Comparison of ENCODE assay signal across 11 cellular contexts in genomic region chr9:105359899-105360298, GRCh38.
A peak's percentile ranks its signal among the peaks of the same experiment; 100 is the strongest.
DNase-seq lines count a peak whose midpoint lies in the region; ATAC-seq and TF ChIP-seq lines count a peak whose summit lies in the region.
"Had no signal": no experiment of that assay in that cellular context is flagged by ENCODE, and none has a peak within 500 bp of the region (broad histone marks: within the 10 kb centered on the region; RNA-seq: fewer than 3 reads in every experiment).

No MANE protein-coding gene starts in this region.

- H3K27me3 Mint-ChIP-seq in central memory CD8-positive, alpha-beta T cell, result no peaks in the 10 kb centered on the region
- H3K27me3 Mint-ChIP-seq: CD4-positive, alpha-beta T cell had no signal

- H3K27ac ChIP-seq in AG04450 (ENCODE audit: low read depth, low read length) (no peak overlapping the region), OCI-LY7 (ENCODE audit: low read depth, low read length, poor library complexity, severe bottlenecking) (peak overlapping the region; percentile 22)

- ATAC-seq in GM19035 (IDR thresholded peaks at IDR 0.05; ENCODE audit: unreplicated experiment) (peak; percentile 59), GM21576 (IDR thresholded peaks at IDR 0.05; ENCODE audit: unreplicated experiment) (no peak)
- ATAC-seq in central memory CD8-positive, alpha-beta T cell (replicated peaks; ENCODE audit: extremely low read depth, poor library complexity, severe bottlenecking), result no peak

- H3K9me3 Mint-ChIP-seq in central memory CD8-positive, alpha-beta T cell, result no peaks in the 10 kb centered on the region
- H3K9me3 Mint-ChIP-seq: CD4-positive, alpha-beta T cell; mesothelial cell of epicardium had no signal

- H3K36me3 Mint-ChIP-seq in central memory CD8-positive, alpha-beta T cell (ENCODE audit: insufficient read depth), result peaks cover 4% of the 10 kb centered on the region

- no peak overlapping the region for H2AFZ ChIP-seq in OCI-LY7 (ENCODE audit: low read length)

- H3K9me3 ChIP-seq in AG04450 (ENCODE audit: control insufficient read depth, insufficient read depth, low read length) (no peaks in the 10 kb centered on the region), OCI-LY7 (ENCODE audit: low read length) (no peaks in the 10 kb centered on the region)

- H3K4me3 ChIP-seq in AG04450 (ENCODE audit: low read depth, low read length) (no peak overlapping the region), OCI-LY7 (ENCODE audit: low read depth, low read length, poor library complexity, severe bottlenecking) (no peak overlapping the region)

- TF ChIP-seq CTCF in AG04450 (IDR thresholded peaks at IDR 0.05; ENCODE audit: low read depth, low read length) (no peak), OCI-LY7 (conservative IDR thresholded peaks at IDR 0.05; ENCODE audit: low read length) (no peak)

- H3K36me3 ChIP-seq in OCI-LY7 (ENCODE audit: insufficient read depth, low read length), result peaks cover 53% of the 10 kb centered on the region

- peaks cover 4% of the 10 kb centered on the region for H3K4me1 Mint-ChIP-seq in central memory CD8-positive, alpha-beta T cell

- intact Hi-C loops in OCI-LY7 (cut with micrococcal nuclease; ENCODE audit: unreplicated experiment), result loop anchor here (1.0 to 10.0 kb wide), 3 partner anchors 47 to 115 kb away; partner anchors contain the start of gene SLC44A1

- peak; percentile 6 for DNase-seq in AG04450 (ENCODE audit: low read depth, low spot score)
- DNase-seq in OCI-LY7 (ENCODE audit: low spot score), result no peak
- DNase-seq in central memory CD8-positive, alpha-beta T cell (ENCODE audit: low spot score in 2 of 2), result no peak
- no peak for DNase-seq in NCI-H1105 treated with DMSO at 0.1 percent for 48 hours (lab: John Stamatoyannopoulos, UW)
- DNase-seq in activated effector memory CD4-positive, alpha-beta T cell treated with anti-CD3 and anti-CD28 coated beads, Interleukin-2, amount 50 U/mL, for 16 hours, result no peak
- DNase-seq in mesenteric fat pad (ENCODE audit: low spot score), result no peak
- DNase-seq: CD4-positive, alpha-beta T cell; NCI-H1436 had no signal

- H3K27me3 ChIP-seq in AG04450 (ENCODE audit: control insufficient read depth, insufficient read depth, low read length), result no peaks in the 10 kb centered on the region

- H3K4me2 ChIP-seq in OCI-LY7 (ENCODE audit: low read length), result no peak overlapping the region

- POLR2A ChIA-PET in AG04450 (lab: Yijun Ruan, JAX) (no interaction called here), OCI-LY7 (lab: Charles Lee) (interaction anchor here (0.8 to 1.7 kb wide), 6 partner anchors 8 to 113 kb away, joined by 3 to 4 read pairs (median 4); no protein-coding TSS in a partner anchor)

- H4K20me1 ChIP-seq in OCI-LY7 (ENCODE audit: insufficient read depth, low read length), result no peaks in the 10 kb centered on the region

- H3K9me2 ChIP-seq in OCI-LY7 (ENCODE audit: insufficient read depth, low read length), result no peaks in the 10 kb centered on the region

- no peak overlapping the region for H3K4me3 Mint-ChIP-seq in central memory CD8-positive, alpha-beta T cell
- H3K4me3 Mint-ChIP-seq: CD4-positive, alpha-beta T cell; mesothelial cell of epicardium had no signal

- no peaks in the 10 kb centered on the region for H3K79me2 ChIP-seq in OCI-LY7 (ENCODE audit: insufficient read depth, low read depth, low read length)

- BruUV-seq in OCI-LY7 (replicated peaks; lab: Mats Ljungman, UMichigan), result no TSS peak

- peaks cover 55% of the 10 kb centered on the region for H3K4me1 ChIP-seq in OCI-LY7 (ENCODE audit: insufficient read depth, low read length, poor library complexity, severe bottlenecking)

- peak overlapping the region; percentile 2 for H3K27ac Mint-ChIP-seq in central memory CD8-positive, alpha-beta T cell (ENCODE audit: low read depth)
- H3K27ac Mint-ChIP-seq: CD4-positive, alpha-beta T cell; mesothelial cell of epicardium had no signal

- CTCF ChIA-PET in AG04450 (lab: Charles Lee), result no interaction called here
- CTCF ChIA-PET in OCI-LY7 (lab: Charles Lee; ENCODE audit: unreplicated experiment), result interaction anchor here (0.5 kb wide), 1 partner anchor 33 kb away, joined by 3 read pairs; no protein-coding TSS in a partner anchor
